In genomic region chr15:95929232-95929846, GRCh38 we compare ENCODE assay signal across 12 cellular contexts.
DNase-seq lines count a peak whose midpoint lies in the region; ATAC-seq and TF ChIP-seq lines count a peak whose summit lies in the region.
"Had no signal": no experiment of that assay in that cellular context is flagged by ENCODE, and none has a peak within 500 bp of the region (broad histone marks: within the 10 kb centered on the region; RNA-seq: fewer than 3 reads in every experiment).

No MANE protein-coding gene starts in this region.

- no peaks in the 10 kb centered on the region for H3K27me3 Mint-ChIP-seq in activated CD4-positive, alpha-beta memory T cell treated with anti-CD3 and anti-CD28 coated beads, Interleukin-2, amount 10 ng/mL, durations not matched to agents 7 days and 5 days
- no peaks in the 10 kb centered on the region for H3K27me3 Mint-ChIP-seq in activated CD4-positive, alpha-beta memory T cell treated with anti-CD3 and anti-CD28 coated beads for 36 hours

- no peaks in the 10 kb centered on the region for H3K79me2 ChIP-seq in smooth muscle cell (ENCODE audit: low read depth)

- peaks cover 5% of the 10 kb centered on the region for H3K4me1 Mint-ChIP-seq in activated CD4-positive, alpha-beta memory T cell treated with anti-CD3 and anti-CD28 coated beads, Interleukin-2, amount 10 ng/mL, durations not matched to agents 7 days and 5 days
- H3K4me1 Mint-ChIP-seq in activated CD4-positive, alpha-beta memory T cell treated with anti-CD3 and anti-CD28 coated beads for 36 hours (ENCODE audit: low read depth): peaks cover 2% of the 10 kb centered on the region

- CTCF ChIA-PET in activated CD4-positive, alpha-beta memory T cell treated with anti-CD3 and anti-CD28 coated beads, Interleukin-2, amount 10 ng/mL, durations not matched to agents 7 days and 5 days (lab: Charles Lee): no interaction called here
- CTCF ChIA-PET in activated CD4-positive, alpha-beta memory T cell treated with anti-CD3 and anti-CD28 coated beads for 36 hours (lab: Charles Lee): no interaction called here

- peaks cover 14% of the 10 kb centered on the region for H3K27me3 ChIP-seq in smooth muscle cell (ENCODE audit: low read depth)

- peak overlapping the region; percentile 14 for H3K4me2 ChIP-seq in smooth muscle cell

- H4K20me1 ChIP-seq in smooth muscle cell (ENCODE audit: low read depth): no peaks in the 10 kb centered on the region

- TF ChIP-seq CTCF in smooth muscle cell (IDR thresholded peaks at IDR 0.05; ENCODE audit: borderline replicate concordance, insufficient read depth, poor library complexity, severe bottlenecking): no peak

- H3K27ac ChIP-seq in smooth muscle cell (ENCODE audit: low read depth): no peak overlapping the region

- peak; percentile 20 for DNase-seq in activated CD4-positive, alpha-beta memory T cell treated with anti-CD3 and anti-CD28 coated beads, Interleukin-2, amount 10 ng/mL, durations not matched to agents 7 days and 5 days
- no peak for DNase-seq in activated CD4-positive, alpha-beta memory T cell treated with anti-CD3 and anti-CD28 coated beads for 36 hours
- DNase-seq in SKM-1 treated with dmso at 0.1 percent for 144 hours (lab: John Stamatoyannopoulos, UW; ENCODE audit: unreplicated experiment) (peak; percentile 82), smooth muscle cell (lab: John Stamatoyannopoulos, UW; ENCODE audit: unreplicated experiment) (no peak), putamen (ENCODE audit: low spot score) (no peak), RKO (ENCODE audit: low spot score) (no peak)
- no peak for DNase-seq in activated naive CD4-positive, alpha-beta T cell treated with anti-CD3 and anti-CD28 coated beads, Interleukin-2, amount 50 U/mL, for 72 hours (ENCODE audit: low spot score in 2 of 2)
- DNase-seq: H7, islet precursor cell, SHP77 treated with DMSO at 0.1 percent for 48 hours had no signal

- H3K36me3 ChIP-seq in smooth muscle cell (ENCODE audit: low read depth): no peaks in the 10 kb centered on the region

- H3K36me3 Mint-ChIP-seq in activated CD4-positive, alpha-beta memory T cell treated with anti-CD3 and anti-CD28 coated beads, Interleukin-2, amount 10 ng/mL, durations not matched to agents 7 days and 5 days (ENCODE audit: low read depth): no peaks in the 10 kb centered on the region
- H3K36me3 Mint-ChIP-seq in activated CD4-positive, alpha-beta memory T cell treated with anti-CD3 and anti-CD28 coated beads for 36 hours: no peaks in the 10 kb centered on the region
- no peaks in the 10 kb centered on the region for H3K36me3 Mint-ChIP-seq in activated naive CD4-positive, alpha-beta T cell treated with anti-CD3 and anti-CD28 coated beads, Interleukin-2, amount 50 U/mL, for 72 hours
- H3K36me3 Mint-ChIP-seq: brain had no signal

- no peak overlapping the region for H3K4me3 Mint-ChIP-seq in activated CD4-positive, alpha-beta memory T cell treated with anti-CD3 and anti-CD28 coated beads, Interleukin-2, amount 10 ng/mL, durations not matched to agents 7 days and 5 days
- H3K4me3 Mint-ChIP-seq in activated CD4-positive, alpha-beta memory T cell treated with anti-CD3 and anti-CD28 coated beads for 36 hours: no peak overlapping the region
- H3K4me3 Mint-ChIP-seq: brain had no signal

- H3K9me3 ChIP-seq in smooth muscle cell (replicated peaks; ENCODE audit: low read depth): no peaks in the 10 kb centered on the region

- H3K27ac Mint-ChIP-seq in activated CD4-positive, alpha-beta memory T cell treated with anti-CD3 and anti-CD28 coated beads, Interleukin-2, amount 10 ng/mL, durations not matched to agents 7 days and 5 days: no peak overlapping the region
- H3K27ac Mint-ChIP-seq in activated CD4-positive, alpha-beta memory T cell treated with anti-CD3 and anti-CD28 coated beads for 36 hours: no peak overlapping the region
- H3K27ac Mint-ChIP-seq in activated naive CD4-positive, alpha-beta T cell treated with anti-CD3 and anti-CD28 coated beads, Interleukin-2, amount 50 U/mL, for 72 hours: no peak overlapping the region

- no peak overlapping the region for H2AFZ ChIP-seq in smooth muscle cell (ENCODE audit: low read depth)

- POLR2A ChIA-PET in activated CD4-positive, alpha-beta memory T cell treated with anti-CD3 and anti-CD28 coated beads, Interleukin-2, amount 10 ng/mL, durations not matched to agents 7 days and 5 days (lab: Charles Lee): no interaction called here
- POLR2A ChIA-PET in activated CD4-positive, alpha-beta memory T cell treated with anti-CD3 and anti-CD28 coated beads for 36 hours (lab: Charles Lee): no interaction called here

- ATAC-seq in HG03159 (IDR thresholded peaks at IDR 0.05; ENCODE audit: unreplicated experiment): peak; percentile 85
- no peak for ATAC-seq in activated naive CD4-positive, alpha-beta T cell treated with anti-CD3 and anti-CD28 coated beads, Interleukin-2, amount 50 U/mL, for 72 hours

- no peak overlapping the region for H3K4me3 ChIP-seq in smooth muscle cell

- WGBS in smooth muscle cell (ENCODE audit: low lambda C conversion rate): 54% methylated on average over 7 of the region's 7 CpGs

- no peaks in the 10 kb centered on the region for H3F3A ChIP-seq in smooth muscle cell (ENCODE audit: low read depth)

- intact Hi-C loops in activated CD4-positive, alpha-beta memory T cell treated with anti-CD3 and anti-CD28 coated beads for 36 hours (cut with micrococcal nuclease): no loop called here

- H3K4me1 ChIP-seq in smooth muscle cell (ENCODE audit: low read depth): peaks cover 14% of the 10 kb centered on the region

- H3K9ac ChIP-seq in smooth muscle cell (ENCODE audit: low read depth): no peak overlapping the region

- H3K9me3 Mint-ChIP-seq in activated CD4-positive, alpha-beta memory T cell treated with anti-CD3 and anti-CD28 coated beads, Interleukin-2, amount 10 ng/mL, durations not matched to agents 7 days and 5 days: no peaks in the 10 kb centered on the region
- peaks cover 2% of the 10 kb centered on the region for H3K9me3 Mint-ChIP-seq in activated CD4-positive, alpha-beta memory T cell treated with anti-CD3 and anti-CD28 coated beads for 36 hours
- peaks cover 0 to 2% of the 10 kb centered on the region in 2 donors for H3K9me3 Mint-ChIP-seq in activated naive CD4-positive, alpha-beta T cell treated with anti-CD3 and anti-CD28 coated beads, Interleukin-2, amount 50 U/mL, for 72 hours
- H3K9me3 Mint-ChIP-seq: brain had no signal

Comparison
In these comparisons a context has a peak if more than half of its experiments do, and no peak if none do; other contexts are left out.
1. DNase-seq: peak in activated CD4-positive, alpha-beta memory T cell treated with anti-CD3 and anti-CD28 coated beads, Interleukin-2, amount 10 ng/mL, durations not matched to agents 7 days and 5 days (single experiment) and SKM-1 treated with dmso at 0.1 percent for 144 hours (single experiment); none in activated CD4-positive, alpha-beta memory T cell treated with anti-CD3 and anti-CD28 coated beads for 36 hours (single experiment), smooth muscle cell (single experiment), putamen (single experiment), activated naive CD4-positive, alpha-beta T cell treated with anti-CD3 and anti-CD28 coated beads, Interleukin-2, amount 50 U/mL, for 72 hours (0 of 2) and RKO (single experiment).